Comparison of ENCODE assay signal across 12 cellular contexts in the genomic region with DNA sequence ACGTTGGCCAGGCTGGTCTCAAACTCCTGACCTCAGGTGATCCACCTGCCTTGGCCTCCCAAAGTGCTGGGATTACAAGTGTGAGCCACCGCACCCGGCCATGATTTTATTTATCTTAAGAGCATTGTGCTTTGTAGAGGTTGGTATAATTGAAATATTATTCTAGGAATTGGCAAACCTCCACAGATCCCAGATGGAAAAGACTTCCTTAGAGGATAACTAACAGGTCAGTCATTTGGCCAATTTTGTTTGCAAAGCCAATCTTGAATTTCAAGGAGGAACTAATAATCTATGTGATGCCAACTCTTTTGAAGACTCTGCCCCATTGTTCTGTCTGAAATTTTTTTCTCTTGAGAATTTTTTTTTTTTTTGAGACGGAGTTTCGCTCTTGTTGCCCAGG. TPM values are rescaled to one million over a fixed set of nuclear protein-coding genes. Genes with fewer than 3 reads are reported as not detected.
"Had no signal": no experiment of that assay in that cellular context is flagged by ENCODE, and none has a peak within 500 bp of the region (broad histone marks: within the 10 kb centered on the region; RNA-seq: fewer than 3 reads in every experiment).

No MANE protein-coding gene starts in this region.

- H3K9me3 Mint-ChIP-seq: HFFc6 had no signal

- H3K9me3 ChIP-seq: HAP-1 had no signal

- H3K4me3 ChIP-seq: GM23248, HAP-1, K562 had no signal

- ATAC-seq: HCT116, K562 had no signal

- H3K27ac ChIP-seq: GM23248 had no signal

- DNase-seq: GM23248, GOT3, H7, HFFc6, IMR-90, KG1 had no signal

- H3K4me3 Mint-ChIP-seq: HFFc6 had no signal

- FAIRE-seq: HTR-8/SVneo, K562 had no signal

- H3K27ac Mint-ChIP-seq: HFFc6 had no signal

RNA-seq across cellular contexts. Expression of gene SLC5A10, which starts 46.7 kb away (rescaled TPM):
- total RNA-seq: GM23248, H4, H7, HFFc6, HT-29, IMR-90 had no signal
- polyA plus RNA-seq: IMR-90 had no signal
